In genomic region chr12:13024151-13024946, GRCh38 we compare ENCODE assay signal across 9 cellular contexts.
DNase-seq lines count a peak whose midpoint lies in the region; ATAC-seq lines count a peak whose summit lies in the region.
"Had no signal": no experiment of that assay in that cellular context is flagged by ENCODE, and none has a peak within 500 bp of the region (broad histone marks: within the 10 kb centered on the region; RNA-seq: fewer than 3 reads in every experiment).

No MANE protein-coding gene starts in this region.

- ATAC-seq in GM18868 (IDR thresholded peaks at IDR 0.05; ENCODE audit: unreplicated experiment): no peak
- ATAC-seq in GM18519 (IDR thresholded peaks at IDR 0.05; ENCODE audit: low FRiP score, unreplicated experiment): no peak
- ATAC-seq in HG02588 (IDR thresholded peaks at IDR 0.05; ENCODE audit: unreplicated experiment): no peak

- DNase-seq in AG20443 (ENCODE audit: low spot score) (peak; percentile 71), HPDE6-E6E7 (ENCODE audit: extremely low spot score) (peak; percentile 54), amniotic epithelial cell (ENCODE audit: low read depth) (peak; percentile 59), left kidney (ENCODE audit: low read depth, low spot score) (peak; percentile 48)
- DNase-seq in stimulated activated CD4-positive, alpha-beta T cell treated with anti-CD3 and anti-CD28 coated beads, Interleukin-15, amount 100 ng/mL, for 24 hours: no peak
- DNase-seq: activated B cell treated with CpG ODN at 0.5 μM for 24 hours had no signal
